Comparison of ENCODE assay signal across 21 cellular contexts in genomic region chr12:132951649-132952048, GRCh38.
"Had no signal": no experiment of that assay in that cellular context is flagged by ENCODE, and none has a peak within 500 bp of the region (broad histone marks: within the 10 kb centered on the region; RNA-seq: fewer than 3 reads in every experiment).

No MANE protein-coding gene starts in this region.

- H2AFZ ChIP-seq: parathyroid adenoma had no signal

- H3K36me3 ChIP-seq: uterus had no signal

- H3K4me1 ChIP-seq: parathyroid adenoma, uterus had no signal

- H3K4me3 ChIP-seq: body of pancreas, gastrocnemius medialis, lower lobe of right lung, tibial artery, uterus had no signal

- H3K27me3 ChIP-seq: body of pancreas, gastrocnemius medialis, tibial artery, uterus had no signal

- ATAC-seq: activated T-helper 17 cell treated with anti-CD3 and anti-CD28 coated beads, Interleukin-2, amount 50 U/mL, for 72 hours; body of pancreas; gastrocnemius medialis; lower lobe of right lung; natural killer cell treated with Interleukin-12 subunit alpha and Interleukin-12 subunit beta and Interleukin-15 and Interleukin-18, amount 100 ng/mL, for 72 hours had no signal

- H3K9ac ChIP-seq: parathyroid adenoma had no signal

- DNase-seq: activated CD4-positive, alpha-beta memory T cell treated with anti-CD3 and anti-CD28 coated beads, Interleukin-2, amount 10 ng/mL, durations not matched to agents 7 days and 5 days; activated CD4-positive, alpha-beta T cell treated with anti-CD3 and anti-CD28 coated beads for 48 hours; activated CD4-positive, CD25-positive, alpha-beta regulatory T cell; activated naive CD4-positive, alpha-beta T cell; activated naive CD8-positive, alpha-beta T cell treated with anti-CD3 and anti-CD28 coated beads for 36 hours; activated T-cell treated with anti-CD3 and anti-CD28 coated beads, Interleukin-2, amount 50 U/mL, for 1 hour; amygdala; body of pancreas; erythroblast; gastrocnemius medialis; head of caudate nucleus; lower lobe of right lung; stimulated activated CD8-positive, alpha-beta memory T cell treated with anti-CD3 and anti-CD28 coated beads, Interleukin-4, amount 100 ng/mL, for 48 hours; stimulated activated naive CD4-positive, alpha-beta T cell; T-helper 1 cell; T-helper 9 cell; uterus had no signal

- H3K27ac ChIP-seq: body of pancreas, gastrocnemius medialis, lower lobe of right lung, parathyroid adenoma, tibial artery, uterus had no signal
